ENCODE assay signal across 9 cellular contexts in the genomic region with DNA sequence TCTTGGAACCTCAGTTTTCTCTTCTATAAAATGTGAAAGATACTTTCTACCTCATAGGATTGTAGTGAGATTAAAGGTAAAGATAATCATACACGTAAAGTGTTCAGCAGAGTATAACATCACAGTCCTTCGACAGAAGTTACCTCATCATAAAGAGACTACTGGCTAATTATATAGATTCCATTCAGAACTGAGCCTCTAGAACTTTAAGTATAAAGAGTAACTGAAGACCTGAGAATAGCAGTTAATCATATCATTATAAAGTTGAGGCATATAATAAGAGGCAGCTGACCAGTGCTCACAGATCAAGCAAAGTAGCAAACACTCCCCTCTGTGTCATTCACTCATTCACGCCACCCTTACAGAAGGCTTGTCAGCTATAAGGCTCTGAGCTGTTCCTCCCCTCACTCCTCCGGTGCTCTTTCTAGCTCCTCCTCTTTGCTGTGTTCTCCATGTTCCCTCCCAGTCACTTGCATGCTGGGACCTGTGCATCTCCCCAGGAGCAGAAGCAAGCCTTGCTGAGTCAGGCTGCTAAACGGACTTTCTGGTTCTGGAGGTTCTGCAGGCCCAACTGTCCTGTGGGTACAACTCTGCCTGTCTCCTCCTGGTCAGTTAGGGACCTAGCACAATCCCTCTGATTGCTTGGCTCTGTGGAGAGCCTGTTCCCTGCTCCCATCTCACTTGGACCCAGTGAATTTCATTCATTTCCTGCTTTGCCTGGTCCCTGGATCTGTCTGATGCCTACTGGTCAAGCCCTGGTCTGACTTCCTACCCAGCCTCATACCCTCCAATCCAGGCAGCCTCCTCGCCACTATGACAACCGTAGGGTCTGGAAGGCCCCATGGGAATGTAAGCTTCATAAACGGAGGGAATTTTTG. TPM values are rescaled to one million over a fixed set of nuclear protein-coding genes. Genes with fewer than 3 reads are reported as not detected.
DNase-seq lines count a peak whose midpoint lies in the region; ATAC-seq and TF ChIP-seq lines count a peak whose summit lies in the region.
"Had no signal": no experiment of that assay in that cellular context is flagged by ENCODE, and none has a peak within 500 bp of the region (broad histone marks: within the 10 kb centered on the region; RNA-seq: fewer than 3 reads in every experiment).

No MANE protein-coding gene starts in this region.

- no peak overlapping the region for H3K4me3 ChIP-seq in uterus
- H3K4me3 ChIP-seq: pancreas had no signal

- H3K4me1 ChIP-seq in uterus, result no peaks in the 10 kb centered on the region
- H3K4me1 ChIP-seq: pancreas had no signal

- DNase-seq in left cardiac atrium (no peak), Right ventricle myocardium superior (no peak), H4 (ENCODE audit: low spot score) (no peak), uterus (no peak), NCI-H1417 (lab: John Stamatoyannopoulos, UW) (no peak)
- peak; percentile 50 for DNase-seq in activated T-cell treated with anti-CD3 and anti-CD28 coated beads, Interleukin-2, amount 50 U/mL, for 1 hour
- DNase-seq in stimulated activated CD4-positive, alpha-beta T cell treated with anti-CD3 and anti-CD28 coated beads, Interleukin-12 subunit alpha, Interleukin-12 subunit beta, amount 100 ng/mL, for 48 hours (ENCODE audit: low read depth in 2 of 3, low spot score in 1 of 3), result peak in 2 of 3 donors; percentile 36 to 37
- DNase-seq: pancreas had no signal

- no peak overlapping the region for H3K27ac ChIP-seq in uterus
- H3K27ac ChIP-seq: pancreas had no signal

- no peak for TF ChIP-seq POLR2A in uterus (IDR thresholded peaks at IDR 0.05)

- intact Hi-C loops in left cardiac atrium (cut with DNase I), result no loop called here
- intact Hi-C loops in Right ventricle myocardium superior (cut with DNase I), result no loop called here
- intact Hi-C loops in uterus (cut with DNase I; ENCODE audit: low total_unique reads), result no loop called here

- H3K9me3 ChIP-seq in uterus, result no peaks in the 10 kb centered on the region
- H3K9me3 ChIP-seq: pancreas had no signal

- H3K36me3 ChIP-seq in uterus, result no peaks in the 10 kb centered on the region
- H3K36me3 ChIP-seq: pancreas had no signal

- ATAC-seq in left cardiac atrium (peak; percentile 41 to 54), Right ventricle myocardium superior (ENCODE audit: poor library complexity) (no peak), HG03432 (IDR thresholded peaks at IDR 0.05; ENCODE audit: unreplicated experiment) (peak; percentile 72)

- no peaks in the 10 kb centered on the region for H3K27me3 ChIP-seq in uterus
- H3K27me3 ChIP-seq: pancreas had no signal

- no peak for TF ChIP-seq CTCF in uterus (IDR thresholded peaks at IDR 0.05)

RNA-seq across cellular contexts. Expression of gene LY9, which starts 28.3 kb away (rescaled TPM):
- under 1 TPM; 0.65 to 0.71 TPM for total RNA-seq in left cardiac atrium
- total RNA-seq in Right ventricle myocardium superior, result not detected
- not detected in 2 replicates for total RNA-seq in H4 (2014; rRNA removed; shearing (Covaris generic))
- total RNA-seq in uterus, result under 1 TPM in 2 of 4 donors, not detected in 2; 0.35 to 0.70 TPM

RNA-seq across cellular contexts. Expression of gene SLAMF7, which starts 28.6 kb away (rescaled TPM):
- 1 to 10 TPM in 1 of 2 donors, under 1 TPM in 1; 0.68 to 1.9 TPM for total RNA-seq in left cardiac atrium
- 0.16 TPM for total RNA-seq in Right ventricle myocardium superior
- 1.8 and 2.5 TPM in 2 replicates for total RNA-seq in H4 (2014; rRNA removed; shearing (Covaris generic))
- 1 to 10 TPM in 1 of 4 donors, under 1 TPM in 1, not detected in 2; 0.76 to 1.6 TPM for total RNA-seq in uterus

RNA-seq across cellular contexts. Expression of gene CD48, which starts 56.0 kb away (rescaled TPM):
- total RNA-seq in left cardiac atrium, result 1 to 10 TPM; 1.9 to 5.5 TPM
- 0.91 TPM for total RNA-seq in Right ventricle myocardium superior
- not detected in 2 replicates for total RNA-seq in H4 (2014; rRNA removed; shearing (Covaris generic))
- 1 to 10 TPM in 3 of 4 donors, under 1 TPM in 1; 0.51 to 10.0 (median 2.6) TPM for total RNA-seq in uterus

Comparison
In these comparisons a context has a peak if more than half of its experiments do, and no peak if none do; other contexts are left out.
1. DNase-seq: peak in activated T-cell treated with anti-CD3 and anti-CD28 coated beads, Interleukin-2, amount 50 U/mL, for 1 hour (single experiment) and stimulated activated CD4-positive, alpha-beta T cell treated with anti-CD3 and anti-CD28 coated beads, Interleukin-12 subunit alpha, Interleukin-12 subunit beta, amount 100 ng/mL, for 48 hours (2 of 3); none in left cardiac atrium (single experiment), Right ventricle myocardium superior (single experiment), H4 (single experiment), uterus (0 of 2) and NCI-H1417 (0 of 3).